ENCODE assay signal across 1 cellular context in the genomic region with DNA sequence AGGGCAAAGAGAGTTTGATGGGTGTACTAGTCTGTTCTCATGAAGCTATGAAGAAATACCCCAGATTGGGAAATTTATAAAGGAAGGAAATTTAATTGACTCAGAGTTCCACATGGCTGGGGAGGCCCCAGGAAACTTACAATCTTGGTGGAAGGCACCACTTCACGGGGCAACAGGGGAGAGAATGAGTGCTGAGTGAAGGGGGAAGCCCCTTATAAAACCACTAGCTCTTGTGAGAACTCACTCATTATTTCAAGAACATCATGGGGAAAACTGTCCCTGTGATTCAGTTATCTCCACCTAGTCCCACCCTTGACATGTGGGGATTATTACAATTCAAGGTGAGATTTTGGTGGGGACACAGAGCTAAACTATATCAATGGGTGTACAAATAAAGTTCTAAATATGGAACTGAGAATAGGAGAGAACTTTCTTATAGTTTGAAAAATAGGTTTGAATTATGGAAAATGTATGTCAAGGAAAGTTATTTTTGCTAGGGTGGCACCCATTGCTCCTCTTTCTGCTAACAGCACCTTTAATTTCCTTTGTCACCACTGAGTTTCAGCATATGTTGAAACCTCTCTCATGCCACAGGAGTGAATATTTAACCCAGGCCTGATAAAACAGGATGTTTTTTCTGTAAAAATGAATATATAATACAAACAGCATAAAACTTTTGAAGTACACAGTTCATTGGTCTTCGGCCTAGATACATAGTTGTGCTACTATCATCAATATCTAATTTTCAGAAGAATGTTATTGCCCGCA.
TF ChIP-seq lines count a peak whose summit lies in the region.

No MANE protein-coding gene starts in this region.

TF ChIP-seq in GM12878, 131 proteins besides CTCF, POLR2A, EP300 and RAD21 (continued from another document):
- no peak for TF ChIP-seq POLR2AphosphoS2 (IDR thresholded peaks at IDR 0.05; ENCODE audit: low read depth, low read length)
- TF ChIP-seq SMAD5 (IDR thresholded peaks at IDR 0.05; ENCODE audit: low read depth), result no peak
- TF ChIP-seq, protein P1, sequence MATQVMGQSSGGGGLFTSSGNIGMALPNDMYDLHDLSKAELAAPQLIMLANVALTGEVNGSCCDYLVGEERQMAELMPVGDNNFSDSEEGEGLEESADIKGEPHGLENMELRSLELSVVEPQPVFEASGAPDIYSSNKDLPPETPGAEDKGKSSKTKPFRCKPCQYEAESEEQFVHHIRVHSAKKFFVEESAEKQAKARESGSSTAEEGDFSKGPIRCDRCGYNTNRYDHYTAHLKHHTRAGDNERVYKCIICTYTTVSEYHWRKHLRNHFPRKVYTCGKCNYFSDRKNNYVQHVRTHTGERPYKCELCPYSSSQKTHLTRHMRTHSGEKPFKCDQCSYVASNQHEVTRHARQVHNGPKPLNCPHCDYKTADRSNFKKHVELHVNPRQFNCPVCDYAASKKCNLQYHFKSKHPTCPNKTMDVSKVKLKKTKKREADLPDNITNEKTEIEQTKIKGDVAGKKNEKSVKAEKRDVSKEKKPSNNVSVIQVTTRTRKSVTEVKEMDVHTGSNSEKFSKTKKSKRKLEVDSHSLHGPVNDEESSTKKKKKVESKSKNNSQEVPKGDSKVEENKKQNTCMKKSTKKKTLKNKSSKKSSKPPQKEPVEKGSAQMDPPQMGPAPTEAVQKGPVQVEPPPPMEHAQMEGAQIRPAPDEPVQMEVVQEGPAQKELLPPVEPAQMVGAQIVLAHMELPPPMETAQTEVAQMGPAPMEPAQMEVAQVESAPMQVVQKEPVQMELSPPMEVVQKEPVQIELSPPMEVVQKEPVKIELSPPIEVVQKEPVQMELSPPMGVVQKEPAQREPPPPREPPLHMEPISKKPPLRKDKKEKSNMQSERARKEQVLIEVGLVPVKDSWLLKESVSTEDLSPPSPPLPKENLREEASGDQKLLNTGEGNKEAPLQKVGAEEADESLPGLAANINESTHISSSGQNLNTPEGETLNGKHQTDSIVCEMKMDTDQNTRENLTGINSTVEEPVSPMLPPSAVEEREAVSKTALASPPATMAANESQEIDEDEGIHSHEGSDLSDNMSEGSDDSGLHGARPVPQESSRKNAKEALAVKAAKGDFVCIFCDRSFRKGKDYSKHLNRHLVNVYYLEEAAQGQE (IDR thresholded peaks at IDR 0.05; ENCODE audit: low read depth, low read length), result no peak
- TF ChIP-seq MTA2 (IDR thresholded peaks at IDR 0.05; ENCODE audit: low read depth), result no peak
- TF ChIP-seq KAT2A (conservative IDR thresholded peaks at IDR 0.05; ENCODE audit: control insufficient read depth, low read depth, low read length), result no peak
